ENCODE assay signal across 12 cellular contexts in genomic region chr10:31706464-31706863, GRCh38.
DNase-seq lines count a peak whose midpoint lies in the region; ATAC-seq and TF ChIP-seq lines count a peak whose summit lies in the region.
"Had no signal": no experiment of that assay in that cellular context is flagged by ENCODE, and none has a peak within 500 bp of the region (broad histone marks: within the 10 kb centered on the region; RNA-seq: fewer than 3 reads in every experiment).

No MANE protein-coding gene starts in this region.

- no peaks in the 10 kb centered on the region for H3K79me2 ChIP-seq in mammary epithelial cell (ENCODE audit: insufficient read depth, low read length)

- ATAC-seq in naive B cell (ENCODE audit: low read depth in 2 of 2) (no peak), left colon (no peak), GM18858 (IDR thresholded peaks at IDR 0.05; ENCODE audit: unreplicated experiment) (no peak)

- H3K27me3 Mint-ChIP-seq in naive B cell: no peaks in the 10 kb centered on the region

- H3K9ac ChIP-seq in mammary epithelial cell (ENCODE audit: insufficient read depth, low read length): no peak overlapping the region

- dilution Hi-C loops in mammary epithelial cell (cut with HindIII; ENCODE audit: low sequenced_read_pairs): no loop called here

- H3K36me3 Mint-ChIP-seq in naive B cell: peaks cover 2 to 7% of the 10 kb centered on the region in 2 donors

- peak overlapping the region; percentile 59 to 91 for H3K27ac ChIP-seq in breast epithelium
- no peak overlapping the region for H3K27ac ChIP-seq in mammary epithelial cell (ENCODE audit: insufficient read depth, low read depth, low read length)
- H3K27ac ChIP-seq in cingulate gyrus (ENCODE audit: low read depth, low read length): peak overlapping the region; percentile 63
- H3K27ac ChIP-seq in transverse colon: peak overlapping the region; percentile 73 to 78 (median 77)
- H3K27ac ChIP-seq: SK-N-MC had no signal

- peak overlapping the region in 5 of 8 donors; percentile 71 to 88 (median 80) for H3K4me3 Mint-ChIP-seq in naive B cell

- in situ Hi-C loops in mammary epithelial cell (cut with MboI; ENCODE audit: low sequenced_read_pairs in 2 of 2): no loop called here
- in situ Hi-C loops in transverse colon (cut with MboI; ENCODE audit: low pct_ligation_motif_present in 1 of 4, low pct_unique_long_range_greater_than_20kb in 1 of 4, low sequenced_read_pairs in 3 of 4): no loop called here

- DNase-seq in breast epithelium (ENCODE audit: low spot score in 2 of 2) (no peak), mammary epithelial cell (no peak), naive B cell (no peak), transverse colon (no peak), left colon (no peak), NCI-H146 (lab: John Stamatoyannopoulos, UW) (no peak)
- DNase-seq: activated CD4-positive, alpha-beta T cell treated with anti-CD3 and anti-CD28 coated beads, Interleukin-2, amount 50 U/mL, for 4 hours; islet precursor cell; NCI-H69 had no signal

- H4K20me1 ChIP-seq in mammary epithelial cell (ENCODE audit: insufficient read depth, low read length): no peaks in the 10 kb centered on the region

- peak overlapping the region; percentile 15 to 92 (median 58) for H3K27ac Mint-ChIP-seq in naive B cell

- no peak overlapping the region for H2AFZ ChIP-seq in mammary epithelial cell (ENCODE audit: low read depth, low read length)

- BruUV-seq in mammary epithelial cell (replicated peaks; lab: Mats Ljungman, UMichigan): no TSS peak

- no peak for TF ChIP-seq CTCF in breast epithelium (IDR thresholded peaks at IDR 0.05)
- no peak for TF ChIP-seq CTCF in mammary epithelial cell (conservative IDR thresholded peaks at IDR 0.05 in 1 of 2, IDR thresholded peaks at IDR 0.05 in 1 of 2; ENCODE audit: extremely low read depth in 1 of 2, insufficient read depth in 1 of 2, low read depth in 1 of 2, low read length in 2 of 2)
- no peak for TF ChIP-seq CTCF in transverse colon (IDR thresholded peaks at IDR 0.05)

- 80% methylated on average over 3 of the region's 3 CpGs for WGBS in mammary epithelial cell (ENCODE audit: low coverage, missing lambda C conversion rate)
- 38 to 56% methylated on average over 2 to 3 of the region's 3 CpGs for WGBS in transverse colon (ENCODE audit: low coverage in 1 of 2), 2 donors

- H3K36me3 ChIP-seq in breast epithelium (no peaks in the 10 kb centered on the region), mammary epithelial cell (ENCODE audit: insufficient read depth, low read length) (no peaks in the 10 kb centered on the region), transverse colon (no peaks in the 10 kb centered on the region)

- CTCF ChIA-PET in mammary epithelial cell (lab: Charles Lee; ENCODE audit: low non-redundant PET): no interaction called here

- no peak overlapping the region for H3K4me2 ChIP-seq in mammary epithelial cell (ENCODE audit: insufficient read depth, low read depth, low read length)

- intact Hi-C loops in breast epithelium (cut with DNase I; ENCODE audit: low total_unique reads) (no loop called here), mammary epithelial cell (cut with micrococcal nuclease) (loop anchor here (10.0 kb wide), 1 partner anchor 952 kb away; no protein-coding TSS in a partner anchor), transverse colon (cut with DNase I; ENCODE audit: low total_unique reads) (no loop called here), left colon (cut with DNase I, micrococcal nuclease) (loop anchor here in 1 of 2 donors (5.0 kb wide), 1 partner anchor 46 kb away; no protein-coding TSS in a partner anchor)

- H3K27me3 ChIP-seq in breast epithelium (no peaks in the 10 kb centered on the region), mammary epithelial cell (ENCODE audit: insufficient read depth, low read length) (no peaks in the 10 kb centered on the region), transverse colon (no peaks in the 10 kb centered on the region)

- H3K4me1 Mint-ChIP-seq in naive B cell: peaks cover 40 to 69% (median 60%) of the 10 kb centered on the region in 3 donors

- TF ChIP-seq POLR2A in breast epithelium (IDR thresholded peaks at IDR 0.05) (no peak), transverse colon (IDR thresholded peaks at IDR 0.05) (no peak)

- no peak for TF ChIP-seq EP300 in transverse colon (IDR thresholded peaks at IDR 0.05; ENCODE audit: low read depth)

- peaks cover 5 to 26% (median 14%) of the 10 kb centered on the region in 7 donors for H3K9me3 Mint-ChIP-seq in naive B cell

- peaks cover 6 to 11% of the 10 kb centered on the region in 2 donors for H3K4me1 ChIP-seq in breast epithelium
- no peaks in the 10 kb centered on the region for H3K4me1 ChIP-seq in mammary epithelial cell (ENCODE audit: insufficient read depth, low read length)
- peaks cover 6 to 49% (median 10%) of the 10 kb centered on the region in 4 donors for H3K4me1 ChIP-seq in transverse colon

- peaks cover 0 to 6% of the 10 kb centered on the region in 2 donors for H3K9me3 ChIP-seq in breast epithelium
- H3K9me3 ChIP-seq in mammary epithelial cell (replicated peaks; ENCODE audit: insufficient read depth, low read length): peaks cover 11% of the 10 kb centered on the region
- peaks cover 0 to 6% of the 10 kb centered on the region in 2 donors for H3K9me3 ChIP-seq in transverse colon

- H3K4me3 ChIP-seq in breast epithelium: peak overlapping the region in 1 of 3 donors; percentile 45
- no peak overlapping the region for H3K4me3 ChIP-seq in mammary epithelial cell (replicated peaks in 1 of 3; ENCODE audit: insufficient read depth in 1 of 3, low read depth in 2 of 3, low read length in 3 of 3)
- H3K4me3 ChIP-seq in transverse colon: no peak overlapping the region
- H3K4me3 ChIP-seq: SK-N-MC had no signal
